In genomic region chr7:126803060-126803665, GRCh38 we compare ENCODE assay signal across 8 cellular contexts.
DNase-seq lines count a peak whose midpoint lies in the region; ATAC-seq and TF ChIP-seq lines count a peak whose summit lies in the region.

No MANE protein-coding gene starts in this region.

- 14 to 22% (median 16%) methylated on average over 3 of the region's 3 CpGs for WGBS in adrenal gland, 4 donors

- H3K27ac ChIP-seq in adrenal gland = no peak overlapping the region

- intact Hi-C loops in adrenal gland (cut with DNase I) = loop anchor here in 1 of 2 donors (5.0 to 10.0 kb wide), 2 partner anchors 99 to 452 kb away; partner anchors contain the start of gene GRM8

- TF ChIP-seq CTCF in adrenal gland (IDR thresholded peaks at IDR 0.05) = peak; percentile 63 to 75 (median 70)

- ATAC-seq in GM21528 (IDR thresholded peaks at IDR 0.05; ENCODE audit: low FRiP score, unreplicated experiment) = peak; percentile 92

- H3K4me3 ChIP-seq in adrenal gland = no peak overlapping the region

- peaks cover 0 to 11% of the 10 kb centered on the region in 2 donors for H3K4me1 ChIP-seq in adrenal gland (replicated peaks in 1 of 2)

- H3K9me3 ChIP-seq in adrenal gland (replicated peaks in 1 of 3) = no peaks in the 10 kb centered on the region

- TF ChIP-seq POLR2A in adrenal gland (IDR thresholded peaks at IDR 0.05) = no peak

- no peaks in the 10 kb centered on the region for H3K27me3 ChIP-seq in adrenal gland

- DNase-seq in activated T-cell treated with anti-CD3 and anti-CD28 coated beads for 24 hours (ENCODE audit: low read depth) = peak; percentile 10
- DNase-seq in activated T-cell treated with anti-CD3 and anti-CD28 coated beads, Interleukin-2, amount 50 U/mL, for 1 hour = no peak
- DNase-seq in HK-2 (ENCODE audit: unreplicated experiment) = peak; percentile 33
- DNase-seq in NCI-H774 (lab: John Stamatoyannopoulos, UW) = peak; percentile 42
- peak; percentile 61 to 82 (median 63) for DNase-seq in adrenal gland
- DNase-seq in iPS DF 4.7 (ENCODE audit: extremely low read depth, low spot score) = peak; percentile 66
- DNase-seq in stimulated activated CD4-positive, alpha-beta T cell treated with anti-CD3 and anti-CD28 coated beads, Interleukin-4, amount 100 ng/mL, for 1 hour = peak; percentile 2

- no peaks in the 10 kb centered on the region for H3K36me3 ChIP-seq in adrenal gland (replicated peaks in 1 of 2)
